ENCODE assay signal across 21 cellular contexts in the genomic region with DNA sequence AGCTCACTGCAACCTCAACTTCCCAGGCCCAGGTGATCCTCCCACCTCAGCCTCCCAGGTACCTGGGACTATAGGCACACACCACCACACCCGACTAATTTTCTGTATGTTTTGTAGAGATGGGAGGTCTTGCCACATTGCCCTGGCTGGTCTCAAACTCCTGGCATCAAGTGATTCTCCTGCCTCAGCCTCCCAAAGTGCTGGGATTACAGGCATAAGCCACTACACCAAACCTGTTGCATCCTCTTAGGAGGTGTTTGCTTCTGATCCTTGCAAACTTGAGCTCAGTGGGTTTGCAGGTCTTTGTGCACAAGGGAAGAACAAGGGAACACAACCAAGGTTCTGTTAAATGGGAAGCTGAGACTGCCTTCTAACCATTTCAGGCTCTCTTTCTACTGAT.
"Had no signal": no experiment of that assay in that cellular context is flagged by ENCODE, and none has a peak within 500 bp of the region (broad histone marks: within the 10 kb centered on the region; RNA-seq: fewer than 3 reads in every experiment).

No MANE protein-coding gene starts in this region.

- ATAC-seq: activated CD8-positive, alpha-beta T cell treated with anti-CD3 and anti-CD28 coated beads for 36 hours; body of pancreas; Panc1 had no signal

- H3K27ac Mint-ChIP-seq: activated CD4-positive, alpha-beta T cell treated with anti-CD3 and anti-CD28 coated beads, Interleukin-2, amount 10 ng/mL, durations not matched to agents 7 days and 5 days; activated naive CD4-positive, alpha-beta T cell treated with anti-CD3 and anti-CD28 coated beads, Interleukin-2, amount 10 ng/mL, durations not matched to agents 7 days and 5 days had no signal

- H3K27me3 Mint-ChIP-seq: activated CD4-positive, alpha-beta T cell treated with anti-CD3 and anti-CD28 coated beads, Interleukin-2, amount 10 ng/mL, durations not matched to agents 7 days and 5 days; activated CD8-positive, alpha-beta T cell treated with anti-CD3 and anti-CD28 coated beads for 36 hours; activated naive CD4-positive, alpha-beta T cell treated with anti-CD3 and anti-CD28 coated beads, Interleukin-2, amount 10 ng/mL, durations not matched to agents 7 days and 5 days; activated naive CD8-positive, alpha-beta T cell treated with anti-CD3 and anti-CD28 coated beads, Interleukin-2, amount 10 ng/mL, durations not matched to agents 7 days and 5 days had no signal

- H3K4me3 Mint-ChIP-seq: activated CD4-positive, alpha-beta T cell treated with anti-CD3 and anti-CD28 coated beads, Interleukin-2, amount 10 ng/mL, durations not matched to agents 7 days and 5 days; activated CD8-positive, alpha-beta T cell treated with anti-CD3 and anti-CD28 coated beads for 36 hours; activated naive CD4-positive, alpha-beta T cell treated with anti-CD3 and anti-CD28 coated beads, Interleukin-2, amount 10 ng/mL, durations not matched to agents 7 days and 5 days; activated naive CD8-positive, alpha-beta T cell treated with anti-CD3 and anti-CD28 coated beads, Interleukin-2, amount 10 ng/mL, durations not matched to agents 7 days and 5 days; activated T-helper 1 cell treated with anti-CD3 and anti-CD28 coated beads, Interleukin-12 subunit alpha, Interleukin-12 subunit beta, Interleukin-2, Interleukin-4 antibody, amounts not matched to agents 30 ng/mL and 10 ng/mL and 1 ng/mL, durations not matched to agents 14 hours and 24 hours and 36 hours had no signal

- DNase-seq: activated CD4-positive, alpha-beta T cell treated with anti-CD3 and anti-CD28 coated beads, Interleukin-2, amount 10 ng/mL, durations not matched to agents 7 days and 5 days; activated CD8-positive, alpha-beta T cell treated with anti-CD3 and anti-CD28 coated beads for 36 hours; activated effector memory CD4-positive, alpha-beta T cell treated with anti-CD3 and anti-CD28 coated beads, Interleukin-2, amount 50 U/mL, for 16 hours; activated naive CD4-positive, alpha-beta T cell treated with anti-CD3 and anti-CD28 coated beads, Interleukin-2, amount 10 ng/mL, durations not matched to agents 7 days and 5 days; activated naive CD8-positive, alpha-beta T cell treated with anti-CD3 and anti-CD28 coated beads, Interleukin-2, amount 10 ng/mL, durations not matched to agents 7 days and 5 days; activated T-cell treated with anti-CD3 and anti-CD28 coated beads, Interleukin-2, amount 50 U/mL, for 1 hour; adrenal gland; body of pancreas; MM.1S; MV-4-11; NCI-H1092; NCI-H1436 treated with DMSO at 0.1 percent for 48 hours; NCI-H1694 treated with DMSO at 0.1 percent for 48 hours; NCI-H2029; NCI-H345; NCI-H524 treated with DMSO at 0.1 percent for 48 hours; SHP77; SJCRH30; T1000 had no signal

- H3K9me3 Mint-ChIP-seq: activated naive CD4-positive, alpha-beta T cell treated with anti-CD3 and anti-CD28 coated beads, Interleukin-2, amount 10 ng/mL, durations not matched to agents 7 days and 5 days; activated naive CD8-positive, alpha-beta T cell treated with anti-CD3 and anti-CD28 coated beads, Interleukin-2, amount 10 ng/mL, durations not matched to agents 7 days and 5 days had no signal

- H3K36me3 Mint-ChIP-seq: activated naive CD4-positive, alpha-beta T cell treated with anti-CD3 and anti-CD28 coated beads, Interleukin-2, amount 10 ng/mL, durations not matched to agents 7 days and 5 days; activated naive CD8-positive, alpha-beta T cell treated with anti-CD3 and anti-CD28 coated beads, Interleukin-2, amount 10 ng/mL, durations not matched to agents 7 days and 5 days had no signal
